ENCODE assay signal across 32 cellular contexts in the genomic region with DNA sequence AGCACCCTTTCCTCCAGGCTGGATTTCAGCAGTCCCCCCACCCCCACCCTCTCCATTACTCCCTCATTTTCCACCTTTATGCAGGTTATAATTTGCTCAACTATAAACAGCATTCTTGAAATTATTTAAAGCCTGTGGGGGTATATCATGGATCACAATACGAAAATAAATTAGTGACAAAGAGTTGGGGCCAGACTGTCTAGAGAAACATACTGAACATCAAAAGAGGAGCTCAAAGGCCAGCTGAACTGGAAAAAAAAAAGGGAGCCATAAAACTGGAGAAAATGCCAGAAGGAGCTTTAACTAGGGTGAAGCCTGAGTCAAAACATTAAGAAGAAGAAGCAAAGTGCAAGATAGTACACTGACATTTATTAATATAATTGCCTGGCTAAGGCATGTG.
"Had no signal": no experiment of that assay in that cellular context is flagged by ENCODE, and none has a peak within 500 bp of the region (broad histone marks: within the 10 kb centered on the region; RNA-seq: fewer than 3 reads in every experiment).

No MANE protein-coding gene starts in this region.

- H3K4me1 ChIP-seq: ascending aorta, body of pancreas, breast epithelium, Peyer's patch had no signal

- H3K36me3 ChIP-seq: ascending aorta, breast epithelium, Peyer's patch, WERI-Rb-1 had no signal

- H3K4me1 Mint-ChIP-seq: activated CD4-positive, alpha-beta T cell treated with anti-CD3 and anti-CD28 coated beads, Interleukin-2, amount 10 ng/mL, durations not matched to agents 7 days and 5 days; activated naive CD4-positive, alpha-beta T cell treated with anti-CD3 and anti-CD28 coated beads, Interleukin-2, amount 50 U/mL, for 24 hours; activated naive CD8-positive, alpha-beta T cell treated with anti-CD3 and anti-CD28 coated beads, Interleukin-2, amount 10 ng/mL, durations not matched to agents 7 days and 5 days had no signal

- H3K27ac Mint-ChIP-seq: activated CD4-positive, alpha-beta T cell treated with anti-CD3 and anti-CD28 coated beads, Interleukin-2, amount 10 ng/mL, durations not matched to agents 7 days and 5 days; activated CD8-positive, alpha-beta T cell treated with anti-CD3 and anti-CD28 coated beads, Interleukin-2, amount 10 ng/mL, durations not matched to agents 7 days and 5 days; activated naive CD4-positive, alpha-beta T cell treated with anti-CD3 and anti-CD28 coated beads, Interleukin-2, amount 50 U/mL, for 24 hours; activated naive CD8-positive, alpha-beta T cell treated with anti-CD3 and anti-CD28 coated beads, Interleukin-2, amount 10 ng/mL, durations not matched to agents 7 days and 5 days; activated T-cell treated with anti-CD3 and anti-CD28 coated beads, Interleukin-2, amount 50 U/mL, for 24 hours; activated T-helper 2 cell treated with anti-CD3 and anti-CD28 coated beads, Interferon-gamma antibody, Interleukin-2, Interleukin-4, amounts not matched to agents 10 μg/mL and 5 μg/mL and 100 μg/mL, durations not matched to agents 14 hours and 24 hours and 36 hours had no signal

- H3K27me3 Mint-ChIP-seq: activated CD4-positive, alpha-beta T cell treated with anti-CD3 and anti-CD28 coated beads, Interleukin-2, amount 10 ng/mL, durations not matched to agents 7 days and 5 days; activated naive CD4-positive, alpha-beta T cell treated with anti-CD3 and anti-CD28 coated beads, Interleukin-2, amount 50 U/mL, for 24 hours; activated naive CD8-positive, alpha-beta T cell treated with anti-CD3 and anti-CD28 coated beads, Interleukin-2, amount 10 ng/mL, durations not matched to agents 7 days and 5 days; activated T-cell treated with anti-CD3 and anti-CD28 coated beads, Interleukin-2, amount 50 U/mL, for 24 hours had no signal

- H3K9me3 ChIP-seq: ascending aorta, body of pancreas, breast epithelium, Peyer's patch had no signal

- H3K36me3 Mint-ChIP-seq: activated naive CD8-positive, alpha-beta T cell treated with anti-CD3 and anti-CD28 coated beads, Interleukin-2, amount 10 ng/mL, durations not matched to agents 7 days and 5 days had no signal

- ATAC-seq: activated CD8-positive, alpha-beta T cell treated with anti-CD3 and anti-CD28 coated beads, Interleukin-2, amount 10 ng/mL, durations not matched to agents 7 days and 5 days; body of pancreas; PC-3 had no signal

- H3K4me3 Mint-ChIP-seq: activated CD4-positive, alpha-beta T cell treated with anti-CD3 and anti-CD28 coated beads, Interleukin-2, amount 10 ng/mL, durations not matched to agents 7 days and 5 days; activated CD8-positive, alpha-beta T cell treated with anti-CD3 and anti-CD28 coated beads, Interleukin-2, amount 10 ng/mL, durations not matched to agents 7 days and 5 days; activated naive CD4-positive, alpha-beta T cell treated with anti-CD3 and anti-CD28 coated beads, Interleukin-2, amount 50 U/mL, for 24 hours; activated naive CD8-positive, alpha-beta T cell treated with anti-CD3 and anti-CD28 coated beads, Interleukin-2, amount 10 ng/mL, durations not matched to agents 7 days and 5 days; activated T-cell treated with anti-CD3 and anti-CD28 coated beads, Interleukin-2, amount 50 U/mL, for 24 hours had no signal

- H3K4me3 ChIP-seq: ascending aorta, body of pancreas, breast epithelium, Peyer's patch had no signal

- H3K9me3 Mint-ChIP-seq: activated CD4-positive, alpha-beta T cell treated with anti-CD3 and anti-CD28 coated beads, Interleukin-2, amount 10 ng/mL, durations not matched to agents 7 days and 5 days; activated naive CD4-positive, alpha-beta T cell treated with anti-CD3 and anti-CD28 coated beads, Interleukin-2, amount 50 U/mL, for 24 hours; activated naive CD8-positive, alpha-beta T cell treated with anti-CD3 and anti-CD28 coated beads, Interleukin-2, amount 10 ng/mL, durations not matched to agents 7 days and 5 days; activated T-cell treated with anti-CD3 and anti-CD28 coated beads, Interleukin-2, amount 50 U/mL, for 24 hours; activated T-helper 2 cell treated with anti-CD3 and anti-CD28 coated beads, Interferon-gamma antibody, Interleukin-2, Interleukin-4, amounts not matched to agents 10 μg/mL and 5 μg/mL and 100 μg/mL, durations not matched to agents 14 hours and 24 hours and 36 hours had no signal

- H3K27ac ChIP-seq: ascending aorta, body of pancreas, breast epithelium, KMS-11, Peyer's patch, WERI-Rb-1 had no signal

- DNase-seq: activated CD4-positive, alpha-beta T cell treated with anti-CD3 and anti-CD28 coated beads, Interleukin-2, amount 10 ng/mL, durations not matched to agents 7 days and 5 days; activated CD4-positive, alpha-beta T cell treated with anti-CD3 and anti-CD28 coated beads, Interleukin-2, amount 50 U/mL, for 48 hours; activated CD4-positive, CD25-positive, alpha-beta regulatory T cell; activated CD8-positive, alpha-beta T cell treated with anti-CD3 and anti-CD28 coated beads, Interleukin-2, amount 10 ng/mL, durations not matched to agents 7 days and 5 days; activated gamma-delta T cell; activated naive CD4-positive, alpha-beta T cell treated with Interleukin-2 at 50 U/mL for 16 hours; activated naive CD8-positive, alpha-beta T cell treated with anti-CD3 and anti-CD28 coated beads, Interleukin-2, amount 10 ng/mL, durations not matched to agents 7 days and 5 days; activated T-cell treated with anti-CD3 and anti-CD28 coated beads, Interleukin-2, amount 50 U/mL, for 24 hours; amygdala; body of pancreas; NCI-H1092 treated with DMSO at 0.1 percent for 48 hours; NCI-H1436; NCI-H1694; NCI-H1930; NCI-H2081 treated with DMSO at 0.1 percent for 48 hours; NCI-H226; NCI-H446 treated with DMSO at 0.1 percent for 48 hours; NCI-H524; NCI-H69; NK-92 treated with Interleukin-12 subunit alpha and Interleukin-12 subunit beta, amount 100 ng/mL, for 24 hours; PC-3; Peyer's patch; Right ventricle myocardium superior; RPMI8226; SW 1271; T1000; WERI-Rb-1 had no signal
